ENCODE assay signal across 19 cellular contexts in genomic region chr1:36582066-36582755, GRCh38.
"Had no signal": no experiment of that assay in that cellular context is flagged by ENCODE, and none has a peak within 500 bp of the region (broad histone marks: within the 10 kb centered on the region; RNA-seq: fewer than 3 reads in every experiment).

No MANE protein-coding gene starts in this region.

- H3K9ac ChIP-seq: parathyroid adenoma had no signal

- H3K9me3 Mint-ChIP-seq: activated CD4-positive, alpha-beta memory T cell treated with anti-CD3 and anti-CD28 coated beads, Interleukin-2, amount 10 ng/mL, durations not matched to agents 7 days and 5 days; activated CD4-positive, alpha-beta T cell treated with anti-CD3 and anti-CD28 coated beads, Interleukin-2, amount 10 ng/mL, durations not matched to agents 24 days and 14 days; activated naive CD8-positive, alpha-beta T cell treated with anti-CD3 and anti-CD28 coated beads, Interleukin-2, amount 50 U/mL, for 24 hours; activated T-helper 1 cell treated with anti-CD3 and anti-CD28 coated beads, Interleukin-12 subunit alpha, Interleukin-12 subunit beta, Interleukin-2, Interleukin-4 antibody, amounts not matched to agents 30 ng/mL and 10 ng/mL and 1 ng/mL, durations not matched to agents 14 hours and 24 hours and 36 hours; nephron; stimulated activated naive B cell treated with anti-CD40 and anti-IgM and Interleukin-4, amounts not matched to agents 10 μg/mL and 1 μg/mL and 100 μg/mL, for 72 hours; type B pancreatic cell had no signal

- H3K9me3 ChIP-seq: esophagus squamous epithelium, gastrocnemius medialis, thoracic aorta had no signal

- H3K4me2 ChIP-seq: smooth muscle cell had no signal

- H3K4me3 ChIP-seq: coronary artery, esophagus squamous epithelium, gastrocnemius medialis, smooth muscle cell, thoracic aorta had no signal

- H3K4me3 Mint-ChIP-seq: activated CD4-positive, alpha-beta memory T cell treated with anti-CD3 and anti-CD28 coated beads, Interleukin-2, amount 10 ng/mL, durations not matched to agents 7 days and 5 days; activated CD4-positive, alpha-beta T cell treated with anti-CD3 and anti-CD28 coated beads, Interleukin-2, amount 10 ng/mL, durations not matched to agents 24 days and 14 days; activated naive CD8-positive, alpha-beta T cell treated with anti-CD3 and anti-CD28 coated beads, Interleukin-2, amount 50 U/mL, for 24 hours; activated T-helper 1 cell treated with anti-CD3 and anti-CD28 coated beads, Interleukin-12 subunit alpha, Interleukin-12 subunit beta, Interleukin-2, Interleukin-4 antibody, amounts not matched to agents 30 ng/mL and 10 ng/mL and 1 ng/mL, durations not matched to agents 14 hours and 24 hours and 36 hours; nephron; stimulated activated naive B cell treated with anti-CD40 and anti-IgM and Interleukin-4, amounts not matched to agents 10 μg/mL and 1 μg/mL and 100 μg/mL, for 72 hours; type B pancreatic cell had no signal

- H3K79me2 ChIP-seq: parathyroid adenoma had no signal

- H3K4me1 Mint-ChIP-seq: activated CD4-positive, alpha-beta memory T cell treated with anti-CD3 and anti-CD28 coated beads, Interleukin-2, amount 10 ng/mL, durations not matched to agents 7 days and 5 days; activated CD4-positive, alpha-beta T cell treated with anti-CD3 and anti-CD28 coated beads, Interleukin-2, amount 10 ng/mL, durations not matched to agents 24 days and 14 days; activated naive CD8-positive, alpha-beta T cell treated with anti-CD3 and anti-CD28 coated beads, Interleukin-2, amount 50 U/mL, for 24 hours had no signal

- H3K27ac Mint-ChIP-seq: activated CD4-positive, alpha-beta memory T cell treated with anti-CD3 and anti-CD28 coated beads, Interleukin-2, amount 10 ng/mL, durations not matched to agents 7 days and 5 days; activated CD4-positive, alpha-beta T cell treated with anti-CD3 and anti-CD28 coated beads, Interleukin-2, amount 10 ng/mL, durations not matched to agents 24 days and 14 days; activated naive CD8-positive, alpha-beta T cell treated with anti-CD3 and anti-CD28 coated beads, Interleukin-2, amount 50 U/mL, for 24 hours; activated T-helper 1 cell treated with anti-CD3 and anti-CD28 coated beads, Interleukin-12 subunit alpha, Interleukin-12 subunit beta, Interleukin-2, Interleukin-4 antibody, amounts not matched to agents 30 ng/mL and 10 ng/mL and 1 ng/mL, durations not matched to agents 14 hours and 24 hours and 36 hours; nephron; stimulated activated naive B cell treated with anti-CD40 and anti-IgM and Interleukin-4, amounts not matched to agents 10 μg/mL and 1 μg/mL and 100 μg/mL, for 72 hours; type B pancreatic cell had no signal

- DNase-seq: activated CD4-positive, alpha-beta memory T cell treated with anti-CD3 and anti-CD28 coated beads, Interleukin-2, amount 10 ng/mL, durations not matched to agents 7 days and 5 days; activated CD4-positive, alpha-beta T cell treated with anti-CD3 and anti-CD28 coated beads, Interleukin-2, amount 10 ng/mL, durations not matched to agents 24 days and 14 days; activated gamma-delta T cell; activated naive CD4-positive, alpha-beta T cell treated with anti-CD3 and anti-CD28 coated beads, Interleukin-2, amount 50 U/mL, for 16 hours; activated naive CD8-positive, alpha-beta T cell treated with anti-CD3 and anti-CD28 coated beads, Interleukin-2, amount 50 U/mL, for 24 hours; cerebellar nuclear complex; esophagus squamous epithelium; gastrocnemius medialis; mesenchymal stem cell; nucleus accumbens; stimulated activated CD4-positive, alpha-beta T cell treated with anti-CD3 and anti-CD28 coated beads, Interleukin-15, amount 100 ng/mL, for 24 hours; stimulated activated naive B cell treated with anti-CD40 and anti-IgM and Interleukin-4, amounts not matched to agents 10 μg/mL and 1 μg/mL and 100 μg/mL, for 72 hours had no signal

- H3K36me3 ChIP-seq: esophagus squamous epithelium, gastrocnemius medialis, thoracic aorta had no signal

- H3K36me3 Mint-ChIP-seq: stimulated activated naive B cell treated with anti-CD40 and anti-IgM and Interleukin-4, amounts not matched to agents 10 μg/mL and 1 μg/mL and 100 μg/mL, for 72 hours; type B pancreatic cell had no signal

- H3K4me1 ChIP-seq: gastrocnemius medialis, parathyroid adenoma had no signal

- H2AFZ ChIP-seq: parathyroid adenoma had no signal

- H3K27ac ChIP-seq: coronary artery, esophagus squamous epithelium, gastrocnemius medialis, parathyroid adenoma, thoracic aorta had no signal
